ENCODE assay signal across 1 cellular context in the genomic region with DNA sequence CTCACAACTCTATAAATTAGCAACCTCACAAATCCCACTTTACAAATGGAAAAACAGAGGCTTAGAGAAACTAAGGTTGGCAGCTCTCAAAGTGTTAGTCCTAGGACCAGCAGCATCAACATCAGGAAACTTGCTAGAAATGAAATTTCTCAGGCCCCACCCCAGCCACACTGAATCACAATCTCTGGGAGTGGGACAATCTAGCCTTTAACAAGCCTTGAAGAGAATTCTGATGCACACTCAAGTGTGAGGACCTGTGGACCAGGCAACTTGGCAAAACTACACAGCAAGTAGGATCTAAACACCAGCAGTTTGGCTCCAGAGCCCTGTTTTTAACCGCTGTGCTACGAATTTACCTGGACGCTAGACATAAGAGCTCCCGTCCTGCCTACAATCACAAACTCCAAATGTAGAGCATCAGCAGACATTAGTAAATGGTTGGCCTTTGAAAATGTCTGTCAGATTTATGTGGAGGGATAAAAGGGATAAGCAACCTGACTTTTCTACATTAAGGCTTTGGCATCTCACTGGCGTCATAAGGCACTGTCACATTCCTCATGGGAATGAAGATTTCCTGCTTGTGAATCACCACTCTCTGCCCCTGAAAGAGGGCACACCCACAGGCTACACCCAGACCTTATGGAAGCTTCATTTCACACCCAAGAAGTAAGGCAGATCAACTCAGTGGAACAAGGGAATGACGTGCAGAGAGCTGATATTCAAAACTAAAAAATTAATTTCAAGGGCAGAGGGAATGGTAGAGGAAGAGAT.
TF ChIP-seq lines count a peak whose summit lies in the region.

No MANE protein-coding gene starts in this region.

TF ChIP-seq in HepG2, 621 proteins besides CTCF, POLR2A, EP300 and RAD21:
- TF ChIP-seq, protein P1, sequence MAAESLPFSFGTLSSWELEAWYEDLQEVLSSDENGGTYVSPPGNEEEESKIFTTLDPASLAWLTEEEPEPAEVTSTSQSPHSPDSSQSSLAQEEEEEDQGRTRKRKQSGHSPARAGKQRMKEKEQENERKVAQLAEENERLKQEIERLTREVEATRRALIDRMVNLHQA (CRISPR knock-in tag; IDR thresholded peaks at IDR 0.05), result no peak
- TF ChIP-seq RBM39 (IDR thresholded peaks at IDR 0.05; ENCODE audit: low read depth, low read length, poor library complexity, severe bottlenecking) (no peak), RBFOX2 (IDR thresholded peaks at IDR 0.05; ENCODE audit: low read depth, low read length) (no peak), GABPB1 (CRISPR knock-in tag; IDR thresholded peaks at IDR 0.05) (no peak), IRX3 (CRISPR knock-in tag; IDR thresholded peaks at IDR 0.05; ENCODE audit: borderline replicate concordance, low read depth) (no peak), ZNF292 (CRISPR knock-in tag; IDR thresholded peaks at IDR 0.05; ENCODE audit: borderline replicate concordance, low read depth) (no peak), ZFYVE20 (CRISPR knock-in tag; IDR thresholded peaks at IDR 0.05; ENCODE audit: borderline replicate concordance, low read depth) (no peak), NPAS2 (CRISPR knock-in tag; IDR thresholded peaks at IDR 0.05; ENCODE audit: borderline replicate concordance) (no peak), CENPT (CRISPR knock-in tag; IDR thresholded peaks at IDR 0.05; ENCODE audit: low read depth) (no peak), ZBTB20 (CRISPR knock-in tag; IDR thresholded peaks at IDR 0.05; ENCODE audit: borderline replicate concordance, low read depth) (no peak)
- TF ChIP-seq, protein P2, sequence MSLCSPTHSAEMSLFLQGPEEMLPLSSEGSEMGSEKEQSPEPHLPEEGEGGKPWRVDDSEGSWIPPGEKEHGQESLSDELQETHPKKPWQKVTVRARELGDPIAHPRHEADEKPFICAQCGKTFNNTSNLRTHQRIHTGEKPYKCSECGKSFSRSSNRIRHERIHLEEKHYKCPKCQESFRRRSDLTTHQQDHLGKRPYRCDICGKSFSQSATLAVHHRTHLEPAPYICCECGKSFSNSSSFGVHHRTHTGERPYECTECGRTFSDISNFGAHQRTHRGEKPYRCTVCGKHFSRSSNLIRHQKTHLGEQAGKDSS (CRISPR knock-in tag; IDR thresholded peaks at IDR 0.05; ENCODE audit: borderline replicate concordance, low read depth), result no peak
- TF ChIP-seq, protein P3, sequence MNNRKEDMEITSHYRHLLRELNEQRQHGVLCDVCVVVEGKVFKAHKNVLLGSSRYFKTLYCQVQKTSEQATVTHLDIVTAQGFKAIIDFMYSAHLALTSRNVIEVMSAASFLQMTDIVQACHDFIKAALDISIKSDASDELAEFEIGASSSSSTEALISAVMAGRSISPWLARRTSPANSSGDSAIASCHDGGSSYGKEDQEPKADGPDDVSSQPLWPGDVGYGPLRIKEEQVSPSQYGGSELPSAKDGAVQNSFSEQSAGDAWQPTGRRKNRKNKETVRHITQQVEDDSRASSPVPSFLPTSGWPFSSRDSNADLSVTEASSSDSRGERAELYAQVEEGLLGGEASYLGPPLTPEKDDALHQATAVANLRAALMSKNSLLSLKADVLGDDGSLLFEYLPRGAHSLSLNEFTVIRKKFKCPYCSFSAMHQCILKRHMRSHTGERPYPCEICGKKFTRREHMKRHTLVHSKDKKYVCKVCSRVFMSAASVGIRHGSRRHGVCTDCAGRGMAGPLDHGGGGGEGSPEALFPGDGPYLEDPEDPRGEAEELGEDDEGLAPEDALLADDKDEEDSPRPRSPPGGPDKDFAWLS (CRISPR knock-in tag; IDR thresholded peaks at IDR 0.05; ENCODE audit: borderline replicate concordance), result no peak
- TF ChIP-seq, protein P4, sequence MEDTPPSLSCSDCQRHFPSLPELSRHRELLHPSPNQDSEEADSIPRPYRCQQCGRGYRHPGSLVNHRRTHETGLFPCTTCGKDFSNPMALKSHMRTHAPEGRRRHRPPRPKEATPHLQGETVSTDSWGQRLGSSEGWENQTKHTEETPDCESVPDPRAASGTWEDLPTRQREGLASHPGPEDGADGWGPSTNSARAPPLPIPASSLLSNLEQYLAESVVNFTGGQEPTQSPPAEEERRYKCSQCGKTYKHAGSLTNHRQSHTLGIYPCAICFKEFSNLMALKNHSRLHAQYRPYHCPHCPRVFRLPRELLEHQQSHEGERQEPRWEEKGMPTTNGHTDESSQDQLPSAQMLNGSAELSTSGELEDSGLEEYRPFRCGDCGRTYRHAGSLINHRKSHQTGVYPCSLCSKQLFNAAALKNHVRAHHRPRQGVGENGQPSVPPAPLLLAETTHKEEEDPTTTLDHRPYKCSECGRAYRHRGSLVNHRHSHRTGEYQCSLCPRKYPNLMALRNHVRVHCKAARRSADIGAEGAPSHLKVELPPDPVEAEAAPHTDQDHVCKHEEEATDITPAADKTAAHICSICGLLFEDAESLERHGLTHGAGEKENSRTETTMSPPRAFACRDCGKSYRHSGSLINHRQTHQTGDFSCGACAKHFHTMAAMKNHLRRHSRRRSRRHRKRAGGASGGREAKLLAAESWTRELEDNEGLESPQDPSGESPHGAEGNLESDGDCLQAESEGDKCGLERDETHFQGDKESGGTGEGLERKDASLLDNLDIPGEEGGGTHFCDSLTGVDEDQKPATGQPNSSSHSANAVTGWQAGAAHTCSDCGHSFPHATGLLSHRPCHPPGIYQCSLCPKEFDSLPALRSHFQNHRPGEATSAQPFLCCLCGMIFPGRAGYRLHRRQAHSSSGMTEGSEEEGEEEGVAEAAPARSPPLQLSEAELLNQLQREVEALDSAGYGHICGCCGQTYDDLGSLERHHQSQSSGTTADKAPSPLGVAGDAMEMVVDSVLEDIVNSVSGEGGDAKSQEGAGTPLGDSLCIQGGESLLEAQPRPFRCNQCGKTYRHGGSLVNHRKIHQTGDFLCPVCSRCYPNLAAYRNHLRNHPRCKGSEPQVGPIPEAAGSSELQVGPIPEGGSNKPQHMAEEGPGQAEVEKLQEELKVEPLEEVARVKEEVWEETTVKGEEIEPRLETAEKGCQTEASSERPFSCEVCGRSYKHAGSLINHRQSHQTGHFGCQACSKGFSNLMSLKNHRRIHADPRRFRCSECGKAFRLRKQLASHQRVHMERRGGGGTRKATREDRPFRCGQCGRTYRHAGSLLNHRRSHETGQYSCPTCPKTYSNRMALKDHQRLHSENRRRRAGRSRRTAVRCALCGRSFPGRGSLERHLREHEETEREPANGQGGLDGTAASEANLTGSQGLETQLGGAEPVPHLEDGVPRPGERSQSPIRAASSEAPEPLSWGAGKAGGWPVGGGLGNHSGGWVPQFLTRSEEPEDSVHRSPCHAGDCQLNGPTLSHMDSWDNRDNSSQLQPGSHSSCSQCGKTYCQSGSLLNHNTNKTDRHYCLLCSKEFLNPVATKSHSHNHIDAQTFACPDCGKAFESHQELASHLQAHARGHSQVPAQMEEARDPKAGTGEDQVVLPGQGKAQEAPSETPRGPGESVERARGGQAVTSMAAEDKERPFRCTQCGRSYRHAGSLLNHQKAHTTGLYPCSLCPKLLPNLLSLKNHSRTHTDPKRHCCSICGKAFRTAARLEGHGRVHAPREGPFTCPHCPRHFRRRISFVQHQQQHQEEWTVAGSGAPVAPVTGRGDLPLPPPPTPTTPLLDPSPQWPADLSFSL (CRISPR knock-in tag; IDR thresholded peaks at IDR 0.05), result no peak
- TF ChIP-seq, protein P5, sequence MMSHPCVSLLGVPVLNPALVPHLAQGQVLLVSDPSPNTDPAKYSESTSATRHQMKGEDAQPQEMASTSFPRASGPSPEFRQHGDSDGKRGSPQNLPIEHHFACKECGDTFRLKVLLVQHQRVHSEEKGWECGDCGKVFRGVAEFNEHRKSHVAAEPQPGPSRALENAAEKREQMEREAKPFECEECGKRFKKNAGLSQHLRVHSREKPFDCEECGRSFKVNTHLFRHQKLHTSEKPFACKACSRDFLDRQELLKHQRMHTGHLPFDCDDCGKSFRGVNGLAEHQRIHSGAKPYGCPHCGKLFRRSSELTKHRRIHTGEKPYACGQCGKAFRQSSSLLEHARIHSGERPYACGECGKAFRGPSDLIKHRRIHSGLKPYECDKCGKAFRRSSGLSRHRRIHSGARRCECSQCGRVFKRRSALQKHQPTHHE (CRISPR knock-in tag; IDR thresholded peaks at IDR 0.05; ENCODE audit: borderline replicate concordance), result no peak
